8 cellular contexts compared by ENCODE assay signal in the genomic region with DNA sequence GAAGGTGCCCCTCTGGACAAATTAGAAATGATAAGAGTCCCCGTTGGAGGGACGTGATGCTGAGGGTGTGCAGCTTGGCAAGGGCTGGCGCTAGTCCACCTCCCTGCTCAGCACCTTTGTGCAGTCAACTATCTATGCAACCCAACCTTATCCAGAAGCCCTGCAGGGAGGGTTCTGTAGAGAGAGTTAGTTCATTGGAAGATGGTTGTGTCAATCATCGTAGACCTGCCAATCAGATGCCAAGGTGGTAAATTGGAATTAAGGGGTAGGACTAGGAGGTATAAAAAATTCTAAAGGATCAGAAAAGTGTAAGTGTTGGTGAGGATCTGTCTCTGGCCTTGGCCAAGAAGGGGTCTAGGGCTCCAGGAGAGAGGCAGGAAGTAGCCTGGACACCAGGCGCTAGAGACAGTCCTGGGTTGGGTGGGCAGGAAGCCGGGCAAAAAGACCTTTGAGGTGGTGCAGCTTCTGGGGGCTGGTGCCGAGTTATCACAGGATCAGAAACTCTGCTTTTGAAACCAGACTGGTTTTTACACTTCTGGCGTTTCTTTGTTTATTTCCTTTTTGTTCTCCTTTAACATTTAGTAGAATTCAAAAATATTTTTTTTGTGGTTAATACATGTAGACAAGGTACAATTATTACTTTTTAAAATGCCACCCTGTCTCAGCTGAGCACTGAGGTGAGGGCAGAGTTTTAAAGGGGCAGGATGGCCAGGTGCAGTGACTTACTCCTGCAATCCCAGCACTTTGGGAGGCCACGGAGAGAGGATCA. TPM values are rescaled to one million over a fixed set of nuclear protein-coding genes. Genes with fewer than 3 reads are reported as not detected.
DNase-seq lines count a peak whose midpoint lies in the region; ATAC-seq and TF ChIP-seq lines count a peak whose summit lies in the region.

No MANE protein-coding gene starts in this region.

- TF ChIP-seq CTCF in GM10266 (IDR thresholded peaks at IDR 0.05; ENCODE audit: control insufficient read depth, insufficient read depth, low read depth, missing control alignments): no peak
- TF ChIP-seq CTCF in mammary epithelial cell (conservative IDR thresholded peaks at IDR 0.05 in 1 of 2, IDR thresholded peaks at IDR 0.05 in 1 of 2; ENCODE audit: extremely low read depth in 1 of 2, insufficient read depth in 1 of 2, low read depth in 1 of 2, low read length in 2 of 2): no peak
- no peak for TF ChIP-seq CTCF in tibial nerve (IDR thresholded peaks at IDR 0.05)

- H3K27ac ChIP-seq in ACC112 (ENCODE audit: low read depth, low read length): no peak overlapping the region
- H3K27ac ChIP-seq in mammary epithelial cell (ENCODE audit: insufficient read depth, low read depth, low read length): no peak overlapping the region
- peak overlapping the region in 3 of 4 donors; percentile 52 to 92 (median 84) for H3K27ac ChIP-seq in tibial nerve

- no TSS peak for BruUV-seq in mammary epithelial cell (replicated peaks; lab: Mats Ljungman, UMichigan)

- H3K9me3 ChIP-seq in mammary epithelial cell (replicated peaks; ENCODE audit: insufficient read depth, low read length): no peaks in the 10 kb centered on the region
- H3K9me3 ChIP-seq in tibial nerve: no peaks in the 10 kb centered on the region

- CTCF ChIA-PET in mammary epithelial cell (lab: Charles Lee; ENCODE audit: low non-redundant PET): interaction anchor here (0.9 kb wide), 1 partner anchor 154 kb away, joined by 3 read pairs; no protein-coding TSS in a partner anchor

- H3K27me3 ChIP-seq in ACC112 (ENCODE audit: insufficient read depth, low read length) (no peaks in the 10 kb centered on the region), mammary epithelial cell (ENCODE audit: insufficient read depth, low read length) (no peaks in the 10 kb centered on the region), tibial nerve (no peaks in the 10 kb centered on the region)

- peak overlapping the region; percentile 64; the same call in 1 of the 2 replicates for H3K4me3 ChIP-seq in ACC112 (ENCODE audit: low read depth, low read length)
- no peak overlapping the region for H3K4me3 ChIP-seq in mammary epithelial cell (replicated peaks in 1 of 3; ENCODE audit: insufficient read depth in 1 of 3, low read depth in 2 of 3, low read length in 3 of 3)
- no peak overlapping the region for H3K4me3 ChIP-seq in tibial nerve

- ATAC-seq in left colon (peak; percentile 52), HG03432 (IDR thresholded peaks at IDR 0.05; ENCODE audit: unreplicated experiment) (no peak), HG03520 (IDR thresholded peaks at IDR 0.05; ENCODE audit: unreplicated experiment) (no peak)

- H2AFZ ChIP-seq in ACC112 (ENCODE audit: low read length, unreplicated experiment) (no peak overlapping the region), mammary epithelial cell (ENCODE audit: low read depth, low read length) (no peak overlapping the region)

- WGBS in mammary epithelial cell (ENCODE audit: low coverage, missing lambda C conversion rate): 86% methylated on average over 9 of the region's 9 CpGs
- 60 to 67% methylated on average over 9 of the region's 9 CpGs for WGBS in tibial nerve, 2 donors

- H3K4me2 ChIP-seq in mammary epithelial cell (ENCODE audit: insufficient read depth, low read depth, low read length): no peak overlapping the region

- peaks cover 27% of the 10 kb centered on the region for H3K4me1 ChIP-seq in ACC112 (ENCODE audit: control insufficient read depth, insufficient read depth, low read length, unreplicated experiment)
- H3K4me1 ChIP-seq in mammary epithelial cell (ENCODE audit: insufficient read depth, low read length): peaks cover 33% of the 10 kb centered on the region
- H3K4me1 ChIP-seq in tibial nerve: peaks cover 0 to 35% (median 24%) of the 10 kb centered on the region in 4 donors

- H3K79me2 ChIP-seq in ACC112 (ENCODE audit: control insufficient read depth, insufficient read depth, low read length, unreplicated experiment): no peaks in the 10 kb centered on the region
- no peaks in the 10 kb centered on the region for H3K79me2 ChIP-seq in mammary epithelial cell (ENCODE audit: insufficient read depth, low read length)

- TF ChIP-seq POLR2A in tibial nerve (IDR thresholded peaks at IDR 0.05): no peak

- dilution Hi-C loops in mammary epithelial cell (cut with HindIII; ENCODE audit: low sequenced_read_pairs): loop anchor here (10.0 kb wide), 1 partner anchor 132 kb away; a partner anchor contains a TSS

- TF ChIP-seq EP300 in tibial nerve (IDR thresholded peaks at IDR 0.05): no peak

- DNase-seq in GM10266 (ENCODE audit: extremely low spot score): peak; percentile 83
- DNase-seq in RPMI8226: peak; percentile 72
- peak; percentile 68 for DNase-seq in mammary epithelial cell
- no peak for DNase-seq in left colon
- peak in 1 of 2 donors; percentile 46 for DNase-seq in tibial nerve (ENCODE audit: low spot score in 2 of 2)

- intact Hi-C loops in mammary epithelial cell (cut with micrococcal nuclease): no loop called here
- intact Hi-C loops in left colon (cut with DNase I, micrococcal nuclease): no loop called here

- no peaks in the 10 kb centered on the region for H3K36me3 ChIP-seq in ACC112 (ENCODE audit: insufficient read depth, low read length)
- no peaks in the 10 kb centered on the region for H3K36me3 ChIP-seq in mammary epithelial cell (ENCODE audit: insufficient read depth, low read length)
- H3K36me3 ChIP-seq in tibial nerve: peaks cover 0 to 26% (median 0%) of the 10 kb centered on the region in 3 donors

- H4K20me1 ChIP-seq in mammary epithelial cell (ENCODE audit: insufficient read depth, low read length): no peaks in the 10 kb centered on the region

- no peak overlapping the region for H3K9ac ChIP-seq in mammary epithelial cell (ENCODE audit: insufficient read depth, low read length)

- in situ Hi-C loops in mammary epithelial cell (cut with MboI; ENCODE audit: low sequenced_read_pairs in 2 of 2): no loop called here

RNA-seq across cellular contexts. Expression of a gene that starts 1.6 kb away (rescaled TPM):
- total RNA-seq in mammary epithelial cell (1 to 10 TPM; 3.3 to 3.7 TPM), left colon (10 to 100 TPM in 1 of 2 donors, 1 to 10 TPM in 1; 9.9 to 14.2 TPM), tibial nerve (1 to 10 TPM; 2.6 to 3.9 (median 3.4) TPM)
- polyA plus RNA-seq in mammary epithelial cell: 3.1 TPM
- 4.7 TPM for polyA minus RNA-seq in mammary epithelial cell

RNA-seq across cellular contexts. Expression of a gene that starts 25.9 kb away (rescaled TPM):
- total RNA-seq in mammary epithelial cell (not detected), left colon (under 1 TPM in 1 of 2 donors, not detected in 1; 0.17 TPM), tibial nerve (not detected)
- polyA plus RNA-seq in mammary epithelial cell: not detected
- polyA minus RNA-seq in mammary epithelial cell: not detected

RNA-seq across cellular contexts. Expression of a gene that starts 36.7 kb away (rescaled TPM):
- total RNA-seq in mammary epithelial cell (under 1 TPM; 0.40 to 0.50 TPM), left colon (1 to 10 TPM; 2.9 to 7.0 TPM), tibial nerve (1 to 10 TPM in 2 of 4 donors, under 1 TPM in 1, not detected in 1; 0.22 to 2.7 (median 1.2) TPM)
- 0.05 TPM for polyA plus RNA-seq in mammary epithelial cell
- polyA minus RNA-seq in mammary epithelial cell: not detected

RNA-seq across cellular contexts. Expression of a gene that starts 57.7 kb away (rescaled TPM):
- total RNA-seq in mammary epithelial cell: 100 to 1,000 TPM in 1 of 2 donors, 10 to 100 TPM in 1; 13.2 to 119 TPM
- polyA plus RNA-seq in mammary epithelial cell: 211 TPM
- 272 TPM for polyA minus RNA-seq in mammary epithelial cell
- 10 to 100 TPM; 20.9 to 22.6 TPM for total RNA-seq in left colon
- total RNA-seq in tibial nerve: 10 to 100 TPM in 1 of 4 donors, 1 to 10 TPM in 3; 6.3 to 18.6 (median 7.8) TPM

Comparison
In these comparisons a context has a peak if more than half of its experiments do, and no peak if none do; other contexts are left out.
1. H3K27ac ChIP-seq: peak in tibial nerve (3 of 4); none in ACC112 (single experiment) and mammary epithelial cell (single experiment).
2. DNase-seq: peak in GM10266 (single experiment), RPMI8226 (single experiment) and mammary epithelial cell (single experiment); none in left colon (0 of 2).